In the genomic region with DNA sequence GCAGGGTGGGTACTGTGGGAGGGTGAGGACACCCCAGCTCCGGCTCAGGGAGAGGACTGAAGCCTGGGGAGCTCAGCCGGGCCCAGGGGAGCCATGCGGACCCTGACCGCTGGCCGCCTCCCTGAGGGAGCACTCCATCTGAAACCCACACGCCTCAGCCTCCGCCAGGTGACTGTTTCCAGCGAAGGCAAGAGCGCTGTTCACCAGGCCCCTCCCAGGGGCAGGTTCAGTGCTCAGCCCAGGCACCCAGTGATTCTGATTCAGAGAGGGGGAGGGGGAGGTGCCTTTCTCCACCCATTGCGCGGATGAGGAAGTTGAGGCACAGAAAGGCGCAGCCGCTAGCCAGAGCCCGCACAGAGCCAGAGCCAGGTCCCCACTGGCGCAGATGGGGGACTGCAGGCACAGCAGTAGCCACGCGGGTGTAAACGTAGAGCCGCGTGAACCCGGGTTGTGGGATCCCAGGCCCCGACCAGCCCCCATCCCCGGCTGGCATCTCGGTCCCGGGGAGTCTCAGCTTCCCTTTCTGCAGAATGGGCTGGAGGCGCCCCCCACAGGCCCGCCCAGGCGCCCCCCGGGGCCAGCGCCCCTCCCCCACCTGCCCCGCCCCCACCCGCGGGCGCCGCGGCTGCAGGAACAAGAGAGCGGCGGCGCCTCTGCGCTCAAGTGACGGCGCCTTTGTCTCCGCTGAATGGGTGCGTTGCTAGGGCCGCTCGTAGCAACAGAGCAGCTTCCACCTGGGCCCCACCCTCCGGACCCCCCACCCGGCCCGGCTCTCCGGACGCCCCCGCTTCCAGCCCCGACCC, we compare ENCODE assay signal across 11 cellular contexts. TPM values are rescaled to one million over a fixed set of nuclear protein-coding genes. Genes with fewer than 3 reads are reported as not detected.
DNase-seq lines count a peak whose midpoint lies in the region; ATAC-seq, FAIRE-seq and TF ChIP-seq lines count a peak whose summit lies in the region.
"Had no signal": no experiment of that assay in that cellular context is flagged by ENCODE, and none has a peak within 500 bp of the region (broad histone marks: within the 10 kb centered on the region; RNA-seq: fewer than 3 reads in every experiment).

No MANE protein-coding gene starts in this region.

- no peaks in the 10 kb centered on the region for H3K9me1 ChIP-seq in keratinocyte (ENCODE audit: control insufficient read depth, extremely low read depth, insufficient read depth, low read length)

- FAIRE-seq in keratinocyte (lab: Jason Lieb, UNC) (no peak), GM12892 (lab: Jason Lieb, UNC) (no peak)
- FAIRE-seq: urothelium cell line had no signal

- BruUV-seq in Caco-2 (replicated peaks; lab: Mats Ljungman, UMichigan): no TSS peak

- H3K4me3 ChIP-seq in Caco-2 (ENCODE audit: low read depth, low read length): no peak overlapping the region; the same call in 1 of the 2 replicates
- H3K4me3 ChIP-seq in HUES64 (ENCODE audit: low read length): peak overlapping the region; percentile 48
- H3K4me3 ChIP-seq in keratinocyte (ENCODE audit: control insufficient read depth in 2 of 3, extremely low read depth in 1 of 3, insufficient read depth in 2 of 3, low read depth in 1 of 3, low read length in 3 of 3): no peak overlapping the region
- no peak overlapping the region for H3K4me3 ChIP-seq in CD8-positive, alpha-beta memory T cell (ENCODE audit: low read length)

- POLR2A ChIA-PET in Caco-2 (lab: Charles Lee): no interaction called here
- POLR2A ChIA-PET in CD8-positive, alpha-beta memory T cell (lab: Charles Lee): no interaction called here

- H3K36me3 ChIP-seq in Caco-2 (ENCODE audit: control insufficient read depth, insufficient read depth, low read length) (no peaks in the 10 kb centered on the region), HUES64 (ENCODE audit: insufficient read depth, low read length) (no peaks in the 10 kb centered on the region), keratinocyte (ENCODE audit: control insufficient read depth in 2 of 2, extremely low read depth in 1 of 2, insufficient read depth in 2 of 2, low read length in 2 of 2) (no peaks in the 10 kb centered on the region)
- no peaks in the 10 kb centered on the region for H3K36me3 ChIP-seq in CD8-positive, alpha-beta memory T cell (ENCODE audit: insufficient read depth, low read length)

- no peaks in the 10 kb centered on the region for H3K27me3 Mint-ChIP-seq in Caco-2 (ENCODE audit: insufficient read depth, unreplicated experiment)
- H3K27me3 Mint-ChIP-seq in CD8-positive, alpha-beta memory T cell: peaks cover 11 to 36% of the 10 kb centered on the region in 2 donors

- intact Hi-C loops in Caco-2 (cut with micrococcal nuclease; ENCODE audit: unreplicated experiment): no loop called here

- TF ChIP-seq POLR2A in GM12892 (IDR thresholded peaks at IDR 0.05; ENCODE audit: low read depth, low read length): no peak

- H3K27ac ChIP-seq in HUES64 (ENCODE audit: low read depth, low read length) (no peak overlapping the region), keratinocyte (ENCODE audit: control insufficient read depth, insufficient read depth, low read length) (no peak overlapping the region)
- H3K27ac ChIP-seq in CD8-positive, alpha-beta memory T cell (ENCODE audit: low read depth, low read length): no peak overlapping the region

- no peak overlapping the region for H2AFZ ChIP-seq in keratinocyte (ENCODE audit: control insufficient read depth, low read length)

- DNase-seq in Caco-2 (peak in 1 of 2 experiments; percentile 24), keratinocyte (ENCODE audit: low read depth, low spot score) (no peak), GM12892 (ENCODE audit: insufficient read length) (no peak), GM19238 (ENCODE audit: insufficient read length, low spot score) (no peak), NCI-H1694 (lab: John Stamatoyannopoulos, UW) (no peak)
- no peak for DNase-seq in CD8-positive, alpha-beta memory T cell
- DNase-seq: stimulated activated CD4-positive, alpha-beta T cell treated with anti-CD3 and anti-CD28 coated beads, Interleukin-1b, Interleukin-23, amount 100 ng/mL, for 48 hours had no signal

- no peaks in the 10 kb centered on the region for H3K79me2 ChIP-seq in keratinocyte (ENCODE audit: control insufficient read depth, insufficient read depth, low read length)

- TF ChIP-seq CTCF in Caco-2 (IDR thresholded peaks at IDR 0.05; ENCODE audit: insufficient read depth in 1 of 2, low read depth in 1 of 2, low read length in 1 of 2, severe bottlenecking in 1 of 2, unreplicated experiment in 1 of 2) (no peak), keratinocyte (optimal IDR thresholded peaks at IDR 0.05 in 1 of 3, IDR thresholded peaks at IDR 0.05 in 1 of 3, conservative IDR thresholded peaks at IDR 0.05 in 1 of 3; ENCODE audit: extremely low read depth in 1 of 3, insufficient read depth in 2 of 3, low read length in 3 of 3) (no peak)

- H3K27ac Mint-ChIP-seq in Caco-2 (ENCODE audit: unreplicated experiment): no peak overlapping the region
- H3K27ac Mint-ChIP-seq in CD8-positive, alpha-beta memory T cell: no peak overlapping the region

- H3K4me1 ChIP-seq in Caco-2 (peaks cover 8% of the 10 kb centered on the region; the same call in 1 of the 2 replicates), HUES64 (ENCODE audit: insufficient read depth, low read length) (peaks cover 10% of the 10 kb centered on the region), keratinocyte (ENCODE audit: control insufficient read depth, extremely low read depth, insufficient read depth, low read length) (no peaks in the 10 kb centered on the region)
- no peaks in the 10 kb centered on the region for H3K4me1 ChIP-seq in CD8-positive, alpha-beta memory T cell (ENCODE audit: insufficient read depth, low read length)

- WGBS in HUES64: 13% methylated on average over 51 of the region's 53 CpGs

- H3K36me3 Mint-ChIP-seq in Caco-2 (ENCODE audit: insufficient read depth, unreplicated experiment): no peaks in the 10 kb centered on the region
- no peaks in the 10 kb centered on the region for H3K36me3 Mint-ChIP-seq in CD8-positive, alpha-beta memory T cell

- H3K27me3 ChIP-seq in Caco-2 (replicated peaks; ENCODE audit: control insufficient read depth, insufficient read depth, low read length) (no peaks in the 10 kb centered on the region), HUES64 (ENCODE audit: insufficient read depth, low read length) (peaks cover 57% of the 10 kb centered on the region), keratinocyte (ENCODE audit: control insufficient read depth, extremely low read depth, insufficient read depth, low read length) (peaks cover 37% of the 10 kb centered on the region)
- no peaks in the 10 kb centered on the region for H3K27me3 ChIP-seq in CD8-positive, alpha-beta memory T cell (ENCODE audit: insufficient read depth, low read length, poor library complexity, severe bottlenecking)

- dilution Hi-C loops in keratinocyte (cut with MboI; ENCODE audit: extremely low pct_ligation_motif_present, low sequenced_read_pairs): no loop called here

- H3K4me2 ChIP-seq in keratinocyte (ENCODE audit: control insufficient read depth, extremely low read depth, insufficient read depth, low read depth, low read length): peak overlapping the region; percentile 45

- peak overlapping the region; percentile 25 for H3K4me3 Mint-ChIP-seq in Caco-2 (ENCODE audit: unreplicated experiment)
- peak overlapping the region in 1 of 7 donors; percentile 40 for H3K4me3 Mint-ChIP-seq in CD8-positive, alpha-beta memory T cell

- 0 out of 3 replicates have a peak, but pooled peaks have one; percentile 14 for ATAC-seq in SK-N-SH treated with all-trans-retinoic acid at 6 μM for 48 hours

- CTCF ChIA-PET in Caco-2 (lab: Charles Lee): interaction anchor here (0.6 to 0.7 kb wide), 3 partner anchors 11 to 1890 kb away, joined by 4 to 8 read pairs (median 5); no protein-coding TSS in a partner anchor
- CTCF ChIA-PET in CD8-positive, alpha-beta memory T cell (lab: Charles Lee): no interaction called here

- peaks cover 2% of the 10 kb centered on the region for H4K20me1 ChIP-seq in keratinocyte (ENCODE audit: control insufficient read depth, extremely low read depth, insufficient read depth, low read length)

- H3K4me1 Mint-ChIP-seq in Caco-2 (ENCODE audit: low read depth, unreplicated experiment): no peaks in the 10 kb centered on the region
- no peaks in the 10 kb centered on the region for H3K4me1 Mint-ChIP-seq in CD8-positive, alpha-beta memory T cell

- no peaks in the 10 kb centered on the region for H3K9me3 ChIP-seq in Caco-2
- no peaks in the 10 kb centered on the region for H3K9me3 ChIP-seq in HUES64 (ENCODE audit: insufficient read depth, low read depth, low read length)
- no peaks in the 10 kb centered on the region for H3K9me3 ChIP-seq in keratinocyte (ENCODE audit: control insufficient read depth, low read depth, low read length)
- no peaks in the 10 kb centered on the region for H3K9me3 ChIP-seq in CD8-positive, alpha-beta memory T cell (ENCODE audit: low read length)

- H3K9me3 Mint-ChIP-seq in Caco-2 (ENCODE audit: unreplicated experiment): no peaks in the 10 kb centered on the region
- no peaks in the 10 kb centered on the region for H3K9me3 Mint-ChIP-seq in CD8-positive, alpha-beta memory T cell

- H3K9ac ChIP-seq in HUES64 (ENCODE audit: low read depth, low read length): no peak overlapping the region
- H3K9ac ChIP-seq in keratinocyte (ENCODE audit: control insufficient read depth, extremely low read depth, insufficient read depth, low read length): no peak overlapping the region

RNA-seq across cellular contexts. Expression of a gene that starts 27.2 kb away (rescaled TPM):
- not detected in 2 replicates for total RNA-seq in Caco-2 (2022)
- polyA plus RNA-seq in HUES64 (2013, experiment 1 of 2): not detected
- not detected for polyA plus RNA-seq in HUES64 (2013, experiment 2 of 2)
- polyA plus RNA-seq in keratinocyte: 0.04 TPM in 1 of 3 replicates, not detected in the others
- polyA plus RNA-seq in keratinocyte (2011; ENCODE audit: low read depth): not detected
- not detected in 2 replicates for polyA plus RNA-seq in keratinocyte (2011; cell fraction: cytosol; rRNA removed)
- 0.20 TPM in 1 of 2 replicates, not detected in the other for polyA plus RNA-seq in keratinocyte (2011; cell fraction: nucleus; rRNA removed)
- 0.14 and 0.36 TPM in 2 replicates for polyA plus RNA-seq in keratinocyte (2012; ENCODE audit: low replicate concordance)
- polyA minus RNA-seq in keratinocyte: not detected in 3 replicates
- polyA minus RNA-seq in keratinocyte (2011; cell fraction: cytosol; rRNA and poly(A)+ RNA removed): not detected
- not detected in 2 replicates for polyA minus RNA-seq in keratinocyte (2011; cell fraction: nucleus; rRNA and poly(A)+ RNA removed)
- polyA plus RNA-seq in GM12892 (2012; ENCODE audit: missing spikeins): 0.15 TPM
- total RNA-seq in CD8-positive, alpha-beta memory T cell: not detected
- not detected for polyA plus RNA-seq in CD8-positive, alpha-beta memory T cell
- polyA plus RNA-seq: adipose tissue had no signal

RNA-seq across cellular contexts. Expression of a gene that starts 29.8 kb away (rescaled TPM):
- 0.09 TPM in 1 of 2 replicates, not detected in the other for total RNA-seq in Caco-2 (2022)
- not detected for polyA plus RNA-seq in HUES64 (2013, experiment 1 of 2)
- polyA plus RNA-seq in HUES64 (2013, experiment 2 of 2): not detected
- polyA plus RNA-seq in keratinocyte: not detected in 3 replicates
- polyA plus RNA-seq in keratinocyte (2011; ENCODE audit: low read depth): not detected
- not detected in 2 replicates for polyA plus RNA-seq in keratinocyte (2011; cell fraction: cytosol; rRNA removed)
- not detected in 2 replicates for polyA plus RNA-seq in keratinocyte (2011; cell fraction: nucleus; rRNA removed)
- not detected in 2 replicates for polyA plus RNA-seq in keratinocyte (2012; ENCODE audit: low replicate concordance)
- polyA minus RNA-seq in keratinocyte: not detected in 3 replicates
- not detected for polyA minus RNA-seq in keratinocyte (2011; cell fraction: cytosol; rRNA and poly(A)+ RNA removed)
- not detected in 2 replicates for polyA minus RNA-seq in keratinocyte (2011; cell fraction: nucleus; rRNA and poly(A)+ RNA removed)
- 0.38 TPM for polyA plus RNA-seq in GM12892 (2012; ENCODE audit: missing spikeins)
- not detected for total RNA-seq in CD8-positive, alpha-beta memory T cell
- not detected for polyA plus RNA-seq in CD8-positive, alpha-beta memory T cell
